In the genomic region with DNA sequence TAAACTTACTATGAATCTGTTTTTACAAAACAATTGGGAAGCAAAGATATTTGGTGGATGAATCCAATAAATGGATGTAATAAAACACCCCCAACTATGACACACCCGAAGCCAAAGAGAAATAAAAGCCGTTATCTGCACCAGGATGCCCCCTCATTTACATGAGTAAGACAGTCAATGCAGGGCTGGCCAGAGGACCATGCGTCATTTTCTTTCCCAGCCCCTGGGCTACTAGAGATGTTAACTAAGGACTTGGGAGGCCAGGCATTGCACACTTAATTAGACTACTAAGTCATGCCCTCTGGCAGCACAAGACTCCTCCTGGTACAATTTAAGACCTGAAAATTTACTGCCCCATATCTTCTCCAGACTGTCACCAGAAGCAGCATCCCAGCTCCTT, we compare ENCODE assay signal across 1 cellular context.
TF ChIP-seq lines count a peak whose summit lies in the region.

No MANE protein-coding gene starts in this region.

TF ChIP-seq in neural cell, 6 proteins besides CTCF, POLR2A, EP300 and RAD21 (continued from another document):
- TF ChIP-seq MXI1 (conservative IDR thresholded peaks at IDR 0.05; ENCODE audit: poor library complexity, severe bottlenecking) = no peak
- no peak for TF ChIP-seq TAF1 (IDR thresholded peaks at IDR 0.05; ENCODE audit: low read depth)
- no peak for TF ChIP-seq SMC3 (conservative IDR thresholded peaks at IDR 0.05; ENCODE audit: poor library complexity)
- TF ChIP-seq EZH2 (IDR thresholded peaks at IDR 0.05; ENCODE audit: borderline replicate concordance, insufficient read depth, low read length, poor library complexity, severe bottlenecking) = no peak
TF ChIP-seq in neural cell: peak in this region for 0.
